In genomic region chr4:119016636-119017035, GRCh38 we compare ENCODE assay signal across 20 cellular contexts.
DNase-seq lines count a peak whose midpoint lies in the region; ATAC-seq and TF ChIP-seq lines count a peak whose summit lies in the region.
"Had no signal": no experiment of that assay in that cellular context is flagged by ENCODE, and none has a peak within 500 bp of the region (broad histone marks: within the 10 kb centered on the region; RNA-seq: fewer than 3 reads in every experiment).

No MANE protein-coding gene starts in this region.

- DNase-seq in AG20443 (ENCODE audit: low spot score), result peak; percentile 71
- DNase-seq in ascending aorta (ENCODE audit: low spot score in 2 of 2), result peak in 1 of 2 donors; percentile 63
- DNase-seq in activated CD4-positive, alpha-beta T cell treated with anti-CD3 and anti-CD28 coated beads for 4 hours, result no peak
- no peak for DNase-seq in type B pancreatic cell (ENCODE audit: extremely low spot score, unreplicated experiment)
- no peak for DNase-seq in stimulated activated effector memory CD8-positive, alpha-beta T cell treated with anti-CD3 and anti-CD28 coated beads, Interleukin-12 subunit alpha, Interleukin-12 subunit beta, amount 100 ng/mL, for 72 hours (ENCODE audit: low spot score in 2 of 2)
- no peak for DNase-seq in activated T-cell treated with anti-CD3 and anti-CD28 coated beads, Interleukin-2, amount 50 U/mL, for 1 hour
- DNase-seq: effector CD4-positive, alpha-beta T cell; head of caudate nucleus; left colon; NCI-H1092 treated with DMSO at 0.1 percent for 48 hours; NCI-H510A; nucleus accumbens; PC-3; T-helper 1 cell had no signal

- H3K4me3 ChIP-seq in ascending aorta, result no peak overlapping the region
- no peak overlapping the region for H3K4me3 ChIP-seq in gastroesophageal sphincter
- H3K4me3 ChIP-seq in skeletal muscle tissue (ENCODE audit: low read length in 3 of 3), result no peak overlapping the region
- H3K4me3 ChIP-seq: GM23338, tibial nerve had no signal

- H3K36me3 ChIP-seq in ascending aorta, result no peaks in the 10 kb centered on the region
- H3K36me3 ChIP-seq in gastroesophageal sphincter, result no peaks in the 10 kb centered on the region
- no peaks in the 10 kb centered on the region for H3K36me3 ChIP-seq in skeletal muscle tissue (ENCODE audit: control insufficient read depth in 3 of 3, insufficient read depth in 3 of 3, low read length in 3 of 3)
- H3K36me3 ChIP-seq: tibial nerve had no signal

- TF ChIP-seq POLR2A in gastroesophageal sphincter (IDR thresholded peaks at IDR 0.05), result no peak

- H3K27ac ChIP-seq in ascending aorta, result peak overlapping the region; percentile 80 to 85
- peak overlapping the region; percentile 90 to 100 (median 95) for H3K27ac ChIP-seq in gastroesophageal sphincter
- H3K27ac ChIP-seq in skeletal muscle tissue (ENCODE audit: low read depth, low read length), result peak overlapping the region; percentile 43
- H3K27ac ChIP-seq: C4-2B had no signal

- no peak overlapping the region for H3K27ac Mint-ChIP-seq in type B pancreatic cell
- H3K27ac Mint-ChIP-seq in stimulated activated effector memory CD8-positive, alpha-beta T cell treated with anti-CD3 and anti-CD28 coated beads, Interleukin-12 subunit alpha, Interleukin-12 subunit beta, amount 100 ng/mL, for 72 hours, result no peak overlapping the region
- H3K27ac Mint-ChIP-seq: GM23338 had no signal

- H3K27me3 ChIP-seq in ascending aorta (no peaks in the 10 kb centered on the region), gastroesophageal sphincter (no peaks in the 10 kb centered on the region), skeletal muscle tissue (ENCODE audit: control insufficient read depth in 3 of 3, insufficient read depth in 3 of 3, low read length in 3 of 3) (no peaks in the 10 kb centered on the region)
- H3K27me3 ChIP-seq: tibial nerve had no signal

- no peaks in the 10 kb centered on the region for H3K27me3 Mint-ChIP-seq in type B pancreatic cell

- H3K9me3 ChIP-seq in ascending aorta, result no peaks in the 10 kb centered on the region
- no peaks in the 10 kb centered on the region for H3K9me3 ChIP-seq in gastroesophageal sphincter
- no peaks in the 10 kb centered on the region for H3K9me3 ChIP-seq in skeletal muscle tissue (ENCODE audit: control insufficient read depth in 3 of 3, low read length in 3 of 3)
- H3K9me3 ChIP-seq: tibial nerve had no signal

- 6 to 13% methylated on average over 2 of the region's 2 CpGs for WGBS in gastroesophageal sphincter (ENCODE audit: low coverage in 1 of 2), 2 donors

- peak; percentile 92 for ATAC-seq in gastroesophageal sphincter
- ATAC-seq in stimulated activated effector memory CD8-positive, alpha-beta T cell treated with anti-CD3 and anti-CD28 coated beads, Interleukin-12 subunit alpha, Interleukin-12 subunit beta, amount 100 ng/mL, for 72 hours, result no peak
- ATAC-seq: activated CD4-positive, CD25-positive, alpha-beta regulatory T cell treated with anti-CD3 and anti-CD28 coated beads, Interleukin-2, amount 50 U/mL, for 24 hours; GM23338; left colon; PC-3 had no signal

- TF ChIP-seq CTCF in ascending aorta (IDR thresholded peaks at IDR 0.05), result no peak
- TF ChIP-seq CTCF in gastroesophageal sphincter (IDR thresholded peaks at IDR 0.05), result no peak
- no peak for TF ChIP-seq CTCF in type B pancreatic cell (conservative IDR thresholded peaks at IDR 0.05)

- no peaks in the 10 kb centered on the region for H3K9me3 Mint-ChIP-seq in type B pancreatic cell
- no peaks in the 10 kb centered on the region for H3K9me3 Mint-ChIP-seq in stimulated activated effector memory CD8-positive, alpha-beta T cell treated with anti-CD3 and anti-CD28 coated beads, Interleukin-12 subunit alpha, Interleukin-12 subunit beta, amount 100 ng/mL, for 72 hours
- H3K9me3 Mint-ChIP-seq: GM23338 had no signal

- peak; percentile 55 for TF ChIP-seq EP300 in gastroesophageal sphincter (IDR thresholded peaks at IDR 0.05)

- no peak overlapping the region for H3K4me3 Mint-ChIP-seq in type B pancreatic cell
- H3K4me3 Mint-ChIP-seq in stimulated activated effector memory CD8-positive, alpha-beta T cell treated with anti-CD3 and anti-CD28 coated beads, Interleukin-12 subunit alpha, Interleukin-12 subunit beta, amount 100 ng/mL, for 72 hours, result no peak overlapping the region
- H3K4me3 Mint-ChIP-seq: GM23338 had no signal

- no peaks in the 10 kb centered on the region for H3K36me3 Mint-ChIP-seq in type B pancreatic cell
- no peaks in the 10 kb centered on the region for H3K36me3 Mint-ChIP-seq in stimulated activated effector memory CD8-positive, alpha-beta T cell treated with anti-CD3 and anti-CD28 coated beads, Interleukin-12 subunit alpha, Interleukin-12 subunit beta, amount 100 ng/mL, for 72 hours

- intact Hi-C loops in ascending aorta (cut with DNase I), result no loop called here

- H3K4me1 ChIP-seq in ascending aorta (peaks cover 0 to 33% of the 10 kb centered on the region in 2 donors), gastroesophageal sphincter (peaks cover 0 to 48% (median 17%) of the 10 kb centered on the region in 3 donors), skeletal muscle tissue (ENCODE audit: control insufficient read depth in 3 of 3, insufficient read depth in 3 of 3, low read length in 3 of 3) (peaks cover 6 to 7% (median 7%) of the 10 kb centered on the region in 3 donors)

- H3K4me1 Mint-ChIP-seq in type B pancreatic cell (ENCODE audit: unreplicated experiment), result no peaks in the 10 kb centered on the region
- no peaks in the 10 kb centered on the region for H3K4me1 Mint-ChIP-seq in stimulated activated effector memory CD8-positive, alpha-beta T cell treated with anti-CD3 and anti-CD28 coated beads, Interleukin-12 subunit alpha, Interleukin-12 subunit beta, amount 100 ng/mL, for 72 hours
- H3K4me1 Mint-ChIP-seq: GM23338 had no signal

- H3K9ac ChIP-seq in skeletal muscle tissue (ENCODE audit: low read depth in 1 of 3, low read length in 3 of 3), result no peak overlapping the region

Comparison
In these comparisons a context has a peak if more than half of its experiments do, and no peak if none do; other contexts are left out.
1. H3K27ac ChIP-seq: peak in every context shown above with its lines; median percentile 95 in gastroesophageal sphincter; 82 in ascending aorta; 43 in skeletal muscle tissue.